Comparison of ENCODE assay signal across 13 cellular contexts in genomic region chr3:13283877-13284264, GRCh38.
DNase-seq lines count a peak whose midpoint lies in the region; ATAC-seq and TF ChIP-seq lines count a peak whose summit lies in the region.
"Had no signal": no experiment of that assay in that cellular context is flagged by ENCODE, and none has a peak within 500 bp of the region (broad histone marks: within the 10 kb centered on the region; RNA-seq: fewer than 3 reads in every experiment).

No MANE protein-coding gene starts in this region.

- peak overlapping the region; percentile 83 for H2AFZ ChIP-seq in HCT116 (ENCODE audit: low read depth, low read length, poor library complexity, severe bottlenecking)

- H3K4me1 Mint-ChIP-seq in CD4-positive, alpha-beta memory T cell = peaks cover 2 to 13% (median 7%) of the 10 kb centered on the region in 4 donors
- H3K4me1 Mint-ChIP-seq in natural killer cell treated with Interleukin-12 subunit alpha and Interleukin-12 subunit beta and Interleukin-15 and Interleukin-18, amount 100 ng/mL, for 72 hours (ENCODE audit: low read depth in 2 of 2) = peaks cover 0 to 9% of the 10 kb centered on the region in 2 donors

- H3K27me3 ChIP-seq in CD4-positive, alpha-beta memory T cell (ENCODE audit: insufficient read depth, low read length) = peaks cover 35% of the 10 kb centered on the region
- H3K27me3 ChIP-seq in HCT116 (ENCODE audit: insufficient read depth, low read length) (no peaks in the 10 kb centered on the region), ascending aorta (peaks cover 4% of the 10 kb centered on the region)

- H3K27me3 Mint-ChIP-seq in CD4-positive, alpha-beta memory T cell = peaks cover 32 to 37% of the 10 kb centered on the region in 2 donors
- peaks cover 40 to 42% of the 10 kb centered on the region in 2 donors for H3K27me3 Mint-ChIP-seq in natural killer cell treated with Interleukin-12 subunit alpha and Interleukin-12 subunit beta and Interleukin-15 and Interleukin-18, amount 100 ng/mL, for 72 hours

- peak overlapping the region; percentile 75 for H3K4me2 ChIP-seq in HCT116 (ENCODE audit: low read length)

- peaks cover 6% of the 10 kb centered on the region for H3K4me1 ChIP-seq in CD4-positive, alpha-beta memory T cell (ENCODE audit: insufficient read depth, low read length)
- H3K4me1 ChIP-seq in HCT116 (ENCODE audit: control insufficient read depth in 1 of 2, insufficient read depth in 2 of 2, low read length in 2 of 2) = peaks cover 0 to 5% of the 10 kb centered on the region in 2 experiments; a peak in 2 of 4 replicates
- H3K4me1 ChIP-seq in ascending aorta = peaks cover 4 to 6% of the 10 kb centered on the region in 2 donors

- ATAC-seq in HCT116 (no peak), HG03039 (IDR thresholded peaks at IDR 0.05; ENCODE audit: unreplicated experiment) (no peak), GM18511 (IDR thresholded peaks at IDR 0.05; ENCODE audit: unreplicated experiment) (no peak)
- ATAC-seq in natural killer cell treated with Interleukin-12 subunit alpha and Interleukin-12 subunit beta and Interleukin-15 and Interleukin-18, amount 100 ng/mL, for 72 hours = no peak

- H3K27ac Mint-ChIP-seq in CD4-positive, alpha-beta memory T cell = no peak overlapping the region
- no peak overlapping the region for H3K27ac Mint-ChIP-seq in natural killer cell treated with Interleukin-12 subunit alpha and Interleukin-12 subunit beta and Interleukin-15 and Interleukin-18, amount 100 ng/mL, for 72 hours

- RAD21 ChIA-PET in HCT116 (lab: Charles Lee; ENCODE audit: low non-redundant PET in 1 of 2, low total read pairs in 2 of 2, uncharacterized antibody in 2 of 2, unreplicated experiment in 2 of 2) = no interaction called here

- H3K27ac ChIP-seq in CD4-positive, alpha-beta memory T cell (ENCODE audit: low read depth, low read length) = no peak overlapping the region
- no peak overlapping the region for H3K27ac ChIP-seq in HCT116 (ENCODE audit: low read depth, low read length)
- H3K27ac ChIP-seq in ascending aorta = no peak overlapping the region
- H3K27ac ChIP-seq: cardiac muscle cell had no signal

- no peaks in the 10 kb centered on the region for H3K9me2 ChIP-seq in HCT116 (ENCODE audit: insufficient read depth)

- peaks cover 6 to 23% of the 10 kb centered on the region in 2 donors for H3K36me3 Mint-ChIP-seq in CD4-positive, alpha-beta memory T cell
- peaks cover 17% of the 10 kb centered on the region for H3K36me3 Mint-ChIP-seq in natural killer cell treated with Interleukin-12 subunit alpha and Interleukin-12 subunit beta and Interleukin-15 and Interleukin-18, amount 100 ng/mL, for 72 hours

- intact Hi-C loops in CD4-positive, alpha-beta memory T cell (cut with micrococcal nuclease) = no loop called here
- intact Hi-C loops in HCT116 (cut with micrococcal nuclease) (no loop called here), ascending aorta (cut with DNase I) (loop anchor here (5.0 kb wide), 1 partner anchor 192 kb away; no protein-coding TSS in a partner anchor)

- H3K79me2 ChIP-seq in HCT116 (ENCODE audit: insufficient read depth, low read length) = no peaks in the 10 kb centered on the region

- no peak for TF ChIP-seq CTCF in HCT116 (IDR thresholded peaks at IDR 0.05 in 2 of 3, conservative IDR thresholded peaks at IDR 0.05 in 1 of 3; ENCODE audit: borderline replicate concordance in 1 of 3, insufficient read depth in 1 of 3, low read depth in 2 of 3, low read length in 2 of 3)
- TF ChIP-seq CTCF in ascending aorta (IDR thresholded peaks at IDR 0.05) = no peak

- H3K4me3 Mint-ChIP-seq in CD4-positive, alpha-beta memory T cell = peak overlapping the region in 7 of 8 donors; percentile 32 to 86 (median 73)
- H3K4me3 Mint-ChIP-seq in natural killer cell treated with Interleukin-12 subunit alpha and Interleukin-12 subunit beta and Interleukin-15 and Interleukin-18, amount 100 ng/mL, for 72 hours = peak overlapping the region; percentile 69

- no TSS peak for BruUV-seq in HCT116 (replicated peaks; lab: Mats Ljungman, UMichigan)

- no peak for TF ChIP-seq RAD21 in HCT116 (IDR thresholded peaks at IDR 0.05; ENCODE audit: low read depth)

- no peaks in the 10 kb centered on the region for H3K36me3 ChIP-seq in CD4-positive, alpha-beta memory T cell (ENCODE audit: insufficient read depth, low read length)
- H3K36me3 ChIP-seq in HCT116 (ENCODE audit: control insufficient read depth in 1 of 2, insufficient read depth in 2 of 2, low read length in 2 of 2) (no peaks in the 10 kb centered on the region), ascending aorta (no peaks in the 10 kb centered on the region)
- H3K36me3 ChIP-seq: cardiac muscle cell had no signal

- H3K9me3 ChIP-seq in CD4-positive, alpha-beta memory T cell (ENCODE audit: control insufficient read depth in 1 of 2, low read length in 2 of 2) = no peaks in the 10 kb centered on the region
- H3K9me3 ChIP-seq in HCT116 (ENCODE audit: control insufficient read depth in 1 of 2, insufficient read depth in 1 of 2, low read depth in 1 of 2, low read length in 2 of 2) (peaks cover 7 to 13% of the 10 kb centered on the region in 2 experiments; a peak in 2 of 4 replicates), ascending aorta (peaks cover 0 to 9% of the 10 kb centered on the region in 2 donors)

- POLR2A ChIA-PET in CD4-positive, alpha-beta memory T cell (lab: Charles Lee; ENCODE audit: partially characterized antibody) = interaction anchor here (1.0 kb wide), 1 partner anchor 135 kb away, joined by 3 read pairs; no protein-coding TSS in a partner anchor
- POLR2A ChIA-PET in HCT116 (lab: Charles Lee) = no interaction called here

- DNase-seq in CD4-positive, alpha-beta memory T cell = no peak
- DNase-seq in HCT116 (ENCODE audit: low read depth, low spot score) (no peak), ascending aorta (ENCODE audit: low spot score in 2 of 2) (no peak), NCI-H2227 (lab: John Stamatoyannopoulos, UW; ENCODE audit: unreplicated experiment) (no peak)
- no peak for DNase-seq in natural killer cell treated with Interleukin-12 subunit alpha and Interleukin-12 subunit beta and Interleukin-15 and Interleukin-18, amount 100 ng/mL, for 72 hours (ENCODE audit: low spot score)
- DNase-seq: activated effector memory CD4-positive, alpha-beta T cell treated with anti-CD3 and anti-CD28 coated beads, Interleukin-2, amount 50 U/mL, for 16 hours; NCI-H1436; OCI-M1; right cardiac atrium; stimulated activated naive CD4-positive, alpha-beta T cell treated with Interleukin-2 at 50 U/mL for 16 hours had no signal

- no peak overlapping the region for H3K4me3 ChIP-seq in CD4-positive, alpha-beta memory T cell (ENCODE audit: low read length in 2 of 2)
- peak overlapping the region; percentile 40 to 54 for H3K4me3 ChIP-seq in HCT116 (replicated peaks in 1 of 2; ENCODE audit: low read depth in 1 of 2, low read length in 2 of 2)
- H3K4me3 ChIP-seq in ascending aorta = peak overlapping the region; percentile 27 to 61

- H4K20me1 ChIP-seq in HCT116 (ENCODE audit: insufficient read depth) = no peaks in the 10 kb centered on the region

- 0 out of 2 replicates have a peak overlapping the region, but pooled peaks have one; percentile 39 for H3K9ac ChIP-seq in HCT116 (ENCODE audit: low read length)

- H3K9me3 Mint-ChIP-seq in CD4-positive, alpha-beta memory T cell = peaks cover 0 to 36% (median 28%) of the 10 kb centered on the region in 8 donors
- H3K9me3 Mint-ChIP-seq in natural killer cell treated with Interleukin-12 subunit alpha and Interleukin-12 subunit beta and Interleukin-15 and Interleukin-18, amount 100 ng/mL, for 72 hours = peaks cover 3% of the 10 kb centered on the region

- no peak for TF ChIP-seq POLR2A in HCT116 (IDR thresholded peaks at IDR 0.05; ENCODE audit: borderline replicate concordance, extremely low read depth, insufficient read depth, insufficient read length)

- CTCF ChIA-PET in CD4-positive, alpha-beta memory T cell (lab: Charles Lee; ENCODE audit: partially characterized antibody) = interaction anchor here (1.1 to 1.4 kb wide), 3 partner anchors 169 to 192 kb away, joined by 3 read pairs; no protein-coding TSS in a partner anchor
- CTCF ChIA-PET in HCT116 (lab: Charles Lee) = interaction anchor here (0.7 to 1.3 kb wide), 2 partner anchors 22 to 192 kb away, joined by 3 to 4 read pairs; no protein-coding TSS in a partner anchor

TF ChIP-seq in HCT116, 20 proteins besides CTCF, POLR2A, EP300 and RAD21:
- no peak for TF ChIP-seq ZNF274 (IDR thresholded peaks at IDR 0.05; ENCODE audit: low read depth, low read length)
- no peak for TF ChIP-seq SIN3A (IDR thresholded peaks at IDR 0.05; ENCODE audit: low read depth)
- no peak for TF ChIP-seq REST (IDR thresholded peaks at IDR 0.05; ENCODE audit: low read depth)
- no peak for TF ChIP-seq POLR2AphosphoS5 (IDR thresholded peaks at IDR 0.05; ENCODE audit: low read depth, low read length)

Comparison
In these comparisons a context has a peak if more than half of its experiments do, and no peak if none do; other contexts are left out.
1. H3K4me3 ChIP-seq: peak in HCT116 (2 of 2) and ascending aorta (2 of 2); none in CD4-positive, alpha-beta memory T cell (0 of 2).